Comparison of ENCODE assay signal across 20 cellular contexts in genomic region chr1:44267438-44267837, GRCh38. TPM values are rescaled to one million over a fixed set of nuclear protein-coding genes. Genes with fewer than 3 reads are reported as not detected.
DNase-seq lines count a peak whose midpoint lies in the region; ATAC-seq, FAIRE-seq and TF ChIP-seq lines count a peak whose summit lies in the region.
"Had no signal": no experiment of that assay in that cellular context is flagged by ENCODE, and none has a peak within 500 bp of the region (broad histone marks: within the 10 kb centered on the region; RNA-seq: fewer than 3 reads in every experiment).

No MANE protein-coding gene starts in this region.

- H3K36me3 ChIP-seq in small intestine (ENCODE audit: control insufficient read depth in 2 of 2, insufficient read depth in 2 of 2, low read length in 2 of 2) (no peaks in the 10 kb centered on the region), ovary (no peaks in the 10 kb centered on the region)
- H3K36me3 ChIP-seq: adrenal gland, breast epithelium had no signal

- TF ChIP-seq POLR2A in ovary (IDR thresholded peaks at IDR 0.05) = no peak

- no peak for TF ChIP-seq CTCF in WTC11 (IDR thresholded peaks at IDR 0.05)
- no peak for TF ChIP-seq CTCF in ovary (IDR thresholded peaks at IDR 0.05)

- POLR2A ChIA-PET in WTC11 (lab: Charles Lee) = no interaction called here

- H3K36me3 Mint-ChIP-seq in WTC11 = no peaks in the 10 kb centered on the region

- WGBS in small intestine, 3 donors = 25 to 72% (median 49%) methylated on average over 5 of the region's 5 CpGs
- WGBS in ovary, 3 donors = 79 to 91% (median 84%) methylated on average over 4 to 5 of the region's 5 CpGs

- FAIRE-seq in small intestine (lab: Jason Lieb, UNC) = no peak
- FAIRE-seq: K562 had no signal

- H3K4me1 ChIP-seq in small intestine (ENCODE audit: control insufficient read depth in 2 of 2, insufficient read depth in 1 of 2, low read depth in 1 of 2, low read length in 1 of 2) (peaks cover 3 to 17% of the 10 kb centered on the region in 2 donors), ovary (ENCODE audit: insufficient read depth) (peaks cover under 1% of the 10 kb centered on the region)
- H3K4me1 ChIP-seq: breast epithelium had no signal

- H3K27me3 Mint-ChIP-seq in WTC11 (ENCODE audit: low read depth) = no peaks in the 10 kb centered on the region

- H3K27ac ChIP-seq in small intestine (ENCODE audit: low read depth in 1 of 2, low read length in 1 of 2) (peak overlapping the region; percentile 61 to 63), ovary (no peak overlapping the region)
- H3K27ac ChIP-seq: adrenal gland, breast epithelium, VCaP had no signal

- H3K9me3 ChIP-seq in small intestine (ENCODE audit: control insufficient read depth, low read depth) = no peaks in the 10 kb centered on the region
- no peaks in the 10 kb centered on the region for H3K9me3 ChIP-seq in ovary
- H3K9me3 ChIP-seq: adrenal gland, breast epithelium, SK-N-SH had no signal

- DNase-seq in SHP77 (lab: John Stamatoyannopoulos, UW) (peak; percentile 25 to 40), SHP77 treated with DMSO at 0.1 percent for 48 hours (lab: John Stamatoyannopoulos, UW) (no peak), NCI-H1694 (lab: John Stamatoyannopoulos, UW) (peak; percentile 28), WTC11 (ENCODE audit: low spot score) (no peak), small intestine (peak; percentile 98), ovary (no peak)
- DNase-seq: activated CD4-positive, alpha-beta T cell treated with anti-CD3 and anti-CD28 coated beads, Interleukin-2, amount 50 U/mL, for 1 hour; activated gamma-delta T cell treated with Interleukin-2 at 50 U/mL for 16 hours; adrenal gland; Calu3; cortex of kidney; GOT3; retina; SK-N-SH; stimulated activated CD8-positive, alpha-beta memory T cell treated with anti-CD3 and anti-CD28 coated beads, Interleukin-4, amount 100 ng/mL, for 48 hours had no signal

- CTCF ChIA-PET in WTC11 (lab: Charles Lee) = interaction anchor here (1.4 to 1.9 kb wide), 3 partner anchors 27 to 341 kb away, joined by 4 to 8 read pairs (median 7); no protein-coding TSS in a partner anchor

- peaks cover 22% of the 10 kb centered on the region for H3K4me1 Mint-ChIP-seq in WTC11

- H3K27me3 ChIP-seq in small intestine (ENCODE audit: control insufficient read depth in 2 of 2, insufficient read depth in 2 of 2, low read length in 2 of 2) = no peaks in the 10 kb centered on the region
- H3K27me3 ChIP-seq in ovary = no peaks in the 10 kb centered on the region
- H3K27me3 ChIP-seq: adrenal gland, breast epithelium had no signal

- no peak overlapping the region for H3K27ac Mint-ChIP-seq in WTC11

- peak; percentile 51; the same call in 1 of the 2 replicates for ATAC-seq in WTC11
- no peak for ATAC-seq in GM21717 (IDR thresholded peaks at IDR 0.05; ENCODE audit: unreplicated experiment)
- ATAC-seq in GM19395 (IDR thresholded peaks at IDR 0.05; ENCODE audit: unreplicated experiment) = no peak
- ATAC-seq: K562 had no signal

- H3K4me3 ChIP-seq in small intestine (ENCODE audit: low read depth in 1 of 2, low read length in 2 of 2) = no peak overlapping the region
- H3K4me3 ChIP-seq in ovary = no peak overlapping the region
- H3K4me3 ChIP-seq: adrenal gland, breast epithelium, K562 had no signal

- TF ChIP-seq EP300 in ovary (IDR thresholded peaks at IDR 0.05) = no peak

- intact Hi-C loops in ovary (cut with DNase I) = no loop called here

- H3K4me3 Mint-ChIP-seq in WTC11 = no peak overlapping the region

- no peaks in the 10 kb centered on the region for H3K9me3 Mint-ChIP-seq in WTC11

TF ChIP-seq in WTC11, 78 proteins besides CTCF, POLR2A, EP300 and RAD21:
- TF ChIP-seq E2F5 (CRISPR knock-in tag; IDR thresholded peaks at IDR 0.05) (no peak), NFYB (CRISPR knock-in tag; conservative IDR thresholded peaks at IDR 0.05; ENCODE audit: low read depth) (no peak)

RNA-seq across cellular contexts. Expression of gene DMAP1, which starts 54.2 kb away (rescaled TPM):
- total RNA-seq in WTC11 (2021) (40.9 to 44.4 TPM (median 42.3 TPM) in 3 replicates), ovary (10 to 100 TPM; 35.8 to 46.9 (median 43.6) TPM)
- polyA plus RNA-seq in small intestine (10 to 100 TPM; 34.7 to 80.8 (median 61.1) TPM), ovary (10 to 100 TPM; 28.1 to 38.3 TPM)

Comparison
In these comparisons a context has a peak if more than half of its experiments do, and no peak if none do; other contexts are left out.
1. DNase-seq: peak in SHP77 (2 of 2), NCI-H1694 (single experiment) and small intestine (single experiment); none in SHP77 treated with DMSO at 0.1 percent for 48 hours (single experiment), WTC11 (single experiment) and ovary (0 of 5).
2. H3K27ac ChIP-seq: peak in small intestine (2 of 2); none in ovary (0 of 2).